In genomic region chr10:118823256-118823907, GRCh38 we compare ENCODE assay signal across 21 cellular contexts.
"Had no signal": no experiment of that assay in that cellular context is flagged by ENCODE, and none has a peak within 500 bp of the region (broad histone marks: within the 10 kb centered on the region; RNA-seq: fewer than 3 reads in every experiment).

No MANE protein-coding gene starts in this region.

- H3K4me3 ChIP-seq: right lobe of liver, testis, vagina had no signal

- DNase-seq: activated CD4-positive, alpha-beta memory T cell treated with anti-CD3 and anti-CD28 coated beads for 36 hours; activated CD4-positive, alpha-beta T cell treated with anti-CD3 and anti-CD28 coated beads for 48 hours; activated CD4-positive, CD25-positive, alpha-beta regulatory T cell; activated naive CD4-positive, alpha-beta T cell treated with Interleukin-2 at 50 U/mL for 16 hours; activated naive CD8-positive, alpha-beta T cell treated with anti-CD3 and anti-CD28 coated beads for 36 hours; activated T-cell treated with anti-CD3 and anti-CD28 coated beads, Interleukin-2, amount 50 U/mL, for 48 hours; amygdala; effector CD4-positive, alpha-beta T cell; erythroblast; hippocampal formation; nephron progenitor cell; right lobe of liver; small intestine; stimulated activated CD4-positive, alpha-beta T cell treated with anti-CD3 and anti-CD28 coated beads, Interleukin-2, amount 100 ng/mL, for 48 hours; stimulated activated CD8-positive, alpha-beta memory T cell treated with anti-CD3 and anti-CD28 coated beads, Interleukin-4, amount 100 ng/mL, for 48 hours; stimulated activated naive B cell treated with anti-CD40 and anti-IgM and Interleukin-4, amounts not matched to agents 10 μg/mL and 1 μg/mL and 100 μg/mL, for 72 hours; T-helper 1 cell; T-helper 9 cell; testis; trophoblast cell had no signal

- H3K4me1 ChIP-seq: right lobe of liver, testis, vagina had no signal

- H3K36me3 ChIP-seq: right lobe of liver, vagina had no signal

- H3K27ac ChIP-seq: right lobe of liver, testis, vagina had no signal

- H3K9me3 ChIP-seq: right lobe of liver, testis, vagina had no signal

- ATAC-seq: right lobe of liver; stimulated activated naive B cell treated with anti-CD40 and anti-IgM and Interleukin-4, amounts not matched to agents 10 μg/mL and 1 μg/mL and 100 μg/mL, for 72 hours had no signal

- H3K27me3 ChIP-seq: right lobe of liver, testis, vagina had no signal
